Comparison of ENCODE assay signal across 8 cellular contexts in genomic region chr3:51390600-51391074, GRCh38. TPM values are rescaled to one million over a fixed set of nuclear protein-coding genes. Genes with fewer than 3 reads are reported as not detected.
DNase-seq lines count a peak whose midpoint lies in the region; ATAC-seq, FAIRE-seq and TF ChIP-seq lines count a peak whose summit lies in the region.

No MANE protein-coding gene starts in this region.

- H3K9me3 ChIP-seq in mesodermal cell (ENCODE audit: control insufficient read depth, low read length): peaks cover 22% of the 10 kb centered on the region

- DNase-seq in astrocyte of the cerebellum (ENCODE audit: low read depth): no peak
- no peak for DNase-seq in GF-D8 (lab: John Stamatoyannopoulos, UW)
- no peak for DNase-seq in GM13977 (ENCODE audit: low spot score)
- no peak for DNase-seq in GM12891 (ENCODE audit: insufficient read length, low spot score)
- DNase-seq in midbrain (lab: John Stamatoyannopoulos, UW): no peak

- ATAC-seq in HG02885 (IDR thresholded peaks at IDR 0.05; ENCODE audit: poor library complexity, unreplicated experiment): peak; percentile 4

- peak overlapping the region; percentile 97 for H3K27ac ChIP-seq in C4-2B
- H3K27ac ChIP-seq in mesodermal cell (ENCODE audit: low read depth, low read length, severe bottlenecking): peak overlapping the region; percentile 97

- no peak for FAIRE-seq in GM12891 (lab: Jason Lieb, UNC)

- no peak; the same call in 1 of the 2 replicates for TF ChIP-seq POLR2A in GM12891 (IDR thresholded peaks at IDR 0.05; ENCODE audit: low read depth, low read length)

- TF ChIP-seq CTCF in C4-2B (conservative IDR thresholded peaks at IDR 0.05) (no peak), astrocyte of the cerebellum (IDR thresholded peaks at IDR 0.05; ENCODE audit: low read depth, low read length, missing control alignments) (no peak), GM13977 (IDR thresholded peaks at IDR 0.05; ENCODE audit: extremely low read depth, insufficient read depth, missing control alignments) (no peak)

- WGBS in mesodermal cell (ENCODE audit: insufficient coverage in 2 of 2), 2 experiments: 45 to 46% methylated on average over 23 of the region's 23 CpGs

- in situ Hi-C loops in astrocyte of the cerebellum (cut with HindIII; ENCODE audit: low sequenced_read_pairs): no loop called here
- in situ Hi-C loops in GM13977 (cut with MboI; ENCODE audit: low pct_unique_long_range_greater_than_20kb, low sequenced_read_pairs, unreplicated experiment): no loop called here

- H3K36me3 ChIP-seq in mesodermal cell (ENCODE audit: control insufficient read depth, insufficient read depth, low read length): peaks cover 84% of the 10 kb centered on the region

- peaks cover 36% of the 10 kb centered on the region for H3K4me1 ChIP-seq in mesodermal cell (ENCODE audit: control insufficient read depth, insufficient read depth, low read length, poor library complexity, severe bottlenecking)

- H3K4me3 ChIP-seq in astrocyte of the cerebellum (ENCODE audit: low read depth, low read length): peak overlapping the region; percentile 37
- H3K4me3 ChIP-seq in mesodermal cell (ENCODE audit: extremely low read depth, insufficient read depth, low read length, poor library complexity, severe bottlenecking): peak overlapping the region; percentile 54

TF ChIP-seq in GM12891, 5 proteins besides CTCF, POLR2A, EP300 and RAD21:
- TF ChIP-seq SPI1 (IDR thresholded peaks at IDR 0.05; ENCODE audit: low read depth, low read length) (no peak), PAX5 (IDR thresholded peaks at IDR 0.05; ENCODE audit: insufficient read depth, low read length, severe bottlenecking) (no peak), TAF1 (IDR thresholded peaks at IDR 0.05; ENCODE audit: low read depth, low read length) (no peak), POU2F2 (IDR thresholded peaks at IDR 0.05; ENCODE audit: low read depth, low read length) (no peak), POLR2AphosphoS5 (IDR thresholded peaks at IDR 0.05; ENCODE audit: low read depth, low read length) (no peak)

RNA-seq across cellular contexts. Expression of gene RBM15B, which starts 0.4 kb away (rescaled TPM):
- polyA plus RNA-seq in mesodermal cell (2013, experiment 1 of 2): 30.1 TPM
- polyA plus RNA-seq in mesodermal cell (2013, experiment 2 of 2): 27.6 TPM
- polyA plus RNA-seq in GM12891 (2012; ENCODE audit: low read depth, missing spikeins): 11.4 TPM

RNA-seq across cellular contexts. Expression of gene MANF, which starts 5.5 kb away (rescaled TPM):
- 298 TPM for polyA plus RNA-seq in mesodermal cell (2013, experiment 1 of 2)
- 302 TPM for polyA plus RNA-seq in mesodermal cell (2013, experiment 2 of 2)
- 60.4 TPM for polyA plus RNA-seq in GM12891 (2012; ENCODE audit: low read depth, missing spikeins)
